8 cellular contexts compared by ENCODE assay signal in the genomic region with DNA sequence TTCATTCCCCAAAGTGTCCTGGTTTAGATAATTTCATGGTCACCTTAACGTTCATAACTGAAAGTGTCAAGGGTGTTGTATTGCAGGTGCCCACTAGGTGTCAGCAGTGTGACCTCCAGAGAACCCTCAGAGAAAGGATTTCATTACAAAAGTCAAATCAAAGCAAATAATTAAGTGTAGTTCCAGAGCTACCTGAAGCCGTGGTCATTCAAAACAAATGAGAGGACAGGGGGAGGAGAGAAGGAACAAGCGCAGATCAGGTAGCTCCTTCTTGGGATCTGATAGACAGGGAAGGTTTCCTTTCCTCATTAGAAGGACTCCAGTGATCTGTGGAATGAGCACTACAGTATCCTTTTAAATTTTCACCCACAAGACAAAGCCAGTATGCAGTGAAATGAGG. TPM values are rescaled to one million over a fixed set of nuclear protein-coding genes. Genes with fewer than 3 reads are reported as not detected.
A peak's percentile ranks its signal among the peaks of the same experiment; 100 is the strongest.
DNase-seq lines count a peak whose midpoint lies in the region; ATAC-seq and TF ChIP-seq lines count a peak whose summit lies in the region.

A gene with protein sequence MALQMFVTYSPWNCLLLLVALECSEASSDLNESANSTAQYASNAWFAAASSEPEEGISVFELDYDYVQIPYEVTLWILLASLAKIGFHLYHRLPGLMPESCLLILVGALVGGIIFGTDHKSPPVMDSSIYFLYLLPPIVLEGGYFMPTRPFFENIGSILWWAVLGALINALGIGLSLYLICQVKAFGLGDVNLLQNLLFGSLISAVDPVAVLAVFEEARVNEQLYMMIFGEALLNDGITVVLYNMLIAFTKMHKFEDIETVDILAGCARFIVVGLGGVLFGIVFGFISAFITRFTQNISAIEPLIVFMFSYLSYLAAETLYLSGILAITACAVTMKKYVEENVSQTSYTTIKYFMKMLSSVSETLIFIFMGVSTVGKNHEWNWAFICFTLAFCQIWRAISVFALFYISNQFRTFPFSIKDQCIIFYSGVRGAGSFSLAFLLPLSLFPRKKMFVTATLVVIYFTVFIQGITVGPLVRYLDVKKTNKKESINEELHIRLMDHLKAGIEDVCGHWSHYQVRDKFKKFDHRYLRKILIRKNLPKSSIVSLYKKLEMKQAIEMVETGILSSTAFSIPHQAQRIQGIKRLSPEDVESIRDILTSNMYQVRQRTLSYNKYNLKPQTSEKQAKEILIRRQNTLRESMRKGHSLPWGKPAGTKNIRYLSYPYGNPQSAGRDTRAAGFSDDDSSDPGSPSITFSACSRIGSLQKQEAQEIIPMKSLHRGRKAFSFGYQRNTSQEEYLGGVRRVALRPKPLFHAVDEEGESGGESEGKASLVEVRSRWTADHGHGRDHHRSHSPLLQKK (plus strand): TSS at position 207 of the 400 bp plus-strand sequence. CDS start 534 bp downstream, outside the sequence.

- H3K9ac ChIP-seq in neuronal stem cell (ENCODE audit: low read depth, low read length, poor library complexity): no peak within 1 kb of the TSS

- H2AFZ ChIP-seq in neuronal stem cell (ENCODE audit: low read length): no peak within 1 kb of the TSS

- H4K91ac ChIP-seq in neuronal stem cell (ENCODE audit: low read depth, low read length, poor library complexity): no peak within 1 kb of the TSS

- no peak within 1 kb of the TSS for H2BK15ac ChIP-seq in neuronal stem cell (ENCODE audit: low read length)

- H3K4me1 ChIP-seq in neuronal stem cell (ENCODE audit: control insufficient read depth in 2 of 2, insufficient read depth in 1 of 2, low read depth in 1 of 2, low read length in 2 of 2): no peaks in the 10 kb centered on the region

- H3K18ac ChIP-seq in neuronal stem cell (ENCODE audit: low read length): no peak within 1 kb of the TSS

- H2BK12ac ChIP-seq in neuronal stem cell (ENCODE audit: low read length): no peak within 1 kb of the TSS

- H3K27ac ChIP-seq in neuronal stem cell (replicated peaks; ENCODE audit: low read length): no peak within 1 kb of the TSS

- H3K14ac ChIP-seq in neuronal stem cell (ENCODE audit: low read length): no peak within 1 kb of the TSS

- H3K4me2 ChIP-seq in neuronal stem cell (ENCODE audit: insufficient read depth, low read length, poor library complexity, severe bottlenecking): no peak within 1 kb of the TSS

- H3K27me3 ChIP-seq in neuronal stem cell (ENCODE audit: control insufficient read depth in 3 of 3, insufficient read depth in 3 of 3, low read depth in 1 of 3, low read length in 3 of 3): no peaks in the 10 kb centered on the region

- H4K8ac ChIP-seq in neuronal stem cell (ENCODE audit: low read depth, low read length): no peak within 1 kb of the TSS

- H3K23ac ChIP-seq in neuronal stem cell (ENCODE audit: low read depth, low read length, poor library complexity): no peak within 1 kb of the TSS

- no peak within 1 kb of the TSS for H3K4ac ChIP-seq in neuronal stem cell (ENCODE audit: low read length)

- no peak within 1 kb of the TSS for H3K4me3 ChIP-seq in neuronal stem cell (ENCODE audit: low read length in 2 of 2)

- DNase-seq in EH (ENCODE audit: low read depth): peak; percentile 46
- DNase-seq in NCI-H1417 treated with DMSO at 0.1 percent for 48 hours (lab: John Stamatoyannopoulos, UW): peak; percentile 3
- peak; percentile 38 to 47 for DNase-seq in activated CD4-positive, alpha-beta T cell treated with anti-CD3 and anti-CD28 coated beads, Interleukin-2, amount 50 U/mL, for 4 hours
- peak; percentile 22 to 54 for DNase-seq in erythroblast (lab: John Stamatoyannopoulos, UW)
- DNase-seq in neuronal stem cell (ENCODE audit: low spot score): peak; percentile 30
- peak; percentile 59 for DNase-seq in ureter (ENCODE audit: low spot score)
- no peak for DNase-seq in OCI-M2 (lab: John Stamatoyannopoulos, UW; ENCODE audit: unreplicated experiment)

- TF ChIP-seq POLR2A in erythroblast (IDR thresholded peaks at IDR 0.05; ENCODE audit: low read length): no peak

- ATAC-seq in GM21786 (IDR thresholded peaks at IDR 0.05; ENCODE audit: unreplicated experiment): peak; percentile 61

- no peaks in the 10 kb centered on the region for H3K9me3 ChIP-seq in neuronal stem cell (replicated peaks in 1 of 2; ENCODE audit: control insufficient read depth in 2 of 2, insufficient read depth in 1 of 2, low read depth in 1 of 2, low read length in 2 of 2)

- no CpG with 5 or more reads among the region's 3 CpGs for WGBS in neuronal stem cell (ENCODE audit: extremely low coverage in 2 of 2, insufficient read length in 2 of 2, insufficient replicate concordance in 1 of 2), 2 donors

- no peak within 1 kb of the TSS for H2BK5ac ChIP-seq in neuronal stem cell (ENCODE audit: low read length)

- no peaks in the 10 kb centered on the region for H3K79me1 ChIP-seq in neuronal stem cell (ENCODE audit: low read depth, low read length)

- H2BK120ac ChIP-seq in neuronal stem cell (ENCODE audit: low read depth, low read length): no peak within 1 kb of the TSS

- H2AK5ac ChIP-seq in neuronal stem cell (ENCODE audit: low read depth, low read length): no peak within 1 kb of the TSS

- no peaks in the 10 kb centered on the region for H3K36me3 ChIP-seq in neuronal stem cell (replicated peaks in 1 of 2; ENCODE audit: control insufficient read depth in 2 of 2, insufficient read depth in 2 of 2, low read length in 2 of 2)

RNA-seq across cellular contexts. Expression of the gene that starts here (rescaled TPM):
- polyA plus RNA-seq in neuronal stem cell (2013, experiment 1 of 2): not detected
- not detected for polyA plus RNA-seq in neuronal stem cell (2013, experiment 2 of 2)
- 23.5 TPM for total RNA-seq in ureter
